Comparison of ENCODE assay signal across 29 cellular contexts in genomic region chr4:123168812-123169211, GRCh38.
DNase-seq lines count a peak whose midpoint lies in the region; ATAC-seq and TF ChIP-seq lines count a peak whose summit lies in the region.
"Had no signal": no experiment of that assay in that cellular context is flagged by ENCODE, and none has a peak within 500 bp of the region (broad histone marks: within the 10 kb centered on the region; RNA-seq: fewer than 3 reads in every experiment).

No MANE protein-coding gene starts in this region.

- no peaks in the 10 kb centered on the region for H3K36me3 ChIP-seq in adipocyte (ENCODE audit: control insufficient read depth, insufficient read depth, low read length, severe bottlenecking)
- H3K36me3 ChIP-seq in effector memory CD4-positive, alpha-beta T cell (ENCODE audit: control insufficient read depth, insufficient read depth, low read length), result no peaks in the 10 kb centered on the region
- H3K36me3 ChIP-seq: pancreas, right atrium auricular region had no signal

- H3K27me3 Mint-ChIP-seq in HFFc6 (ENCODE audit: insufficient read depth), result no peaks in the 10 kb centered on the region; the same call in 1 of the 2 replicates
- H3K27me3 Mint-ChIP-seq: B cell; CD8-positive, alpha-beta memory T cell; dendritic cell treated with granulocyte-macrophage colony-stimulating factor and Interleukin-4, amounts not matched to agents 40 ng/mL and 50 ng/mL, for 4 days had no signal

- TF ChIP-seq CTCF in AG04449 (IDR thresholded peaks at IDR 0.05; ENCODE audit: insufficient read depth, low read length, missing control alignments) (no peak), HFFc6 (IDR thresholded peaks at IDR 0.05) (no peak), foreskin keratinocyte (conservative IDR thresholded peaks at IDR 0.05) (no peak)

- peak; percentile 44 for DNase-seq in AG04449 (ENCODE audit: low read depth, low spot score)
- DNase-seq in HFFc6, result peak; percentile 6
- peak; percentile 6 for DNase-seq in adipocyte (ENCODE audit: low read depth)
- DNase-seq in iris pigment epithelial cell (ENCODE audit: low read depth), result peak; percentile 41
- DNase-seq in foreskin keratinocyte, result no peak
- DNase-seq in effector memory CD4-positive, alpha-beta T cell, result no peak
- DNase-seq in amygdala (lab: John Stamatoyannopoulos, UW), result no peak
- DNase-seq: activated naive CD4-positive, alpha-beta T cell treated with anti-CD3 and anti-CD28 coated beads for 36 hours; anterior cingulate cortex; caudate nucleus; CD8-positive, alpha-beta memory T cell; DMS153; kidney; NCI-H1694; NCI-H2171; NCI-H510A treated with DMSO at 0.1 percent for 48 hours; NK-92 treated with Interleukin-12 subunit alpha and Interleukin-12 subunit beta, amount 100 ng/mL, for 24 hours; pancreas; PC-3; Right ventricle myocardium superior; stimulated activated CD4-positive, alpha-beta T cell treated with anti-CD3 and anti-CD28 coated beads, Interleukin-2, amount 100 ng/mL, for 48 hours; trophoblast cell had no signal

- H3K9me3 Mint-ChIP-seq in HFFc6, result no peaks in the 10 kb centered on the region
- H3K9me3 Mint-ChIP-seq: activated naive CD4-positive, alpha-beta T cell treated with anti-CD3 and anti-CD28 coated beads for 36 hours; dendritic cell treated with granulocyte-macrophage colony-stimulating factor and Interleukin-4, amounts not matched to agents 40 ng/mL and 50 ng/mL, for 4 days had no signal

- peaks cover 3% of the 10 kb centered on the region for H3K9me3 ChIP-seq in adipocyte (ENCODE audit: control insufficient read depth, low read length)
- no peaks in the 10 kb centered on the region for H3K9me3 ChIP-seq in effector memory CD4-positive, alpha-beta T cell (ENCODE audit: control insufficient read depth, low read length)
- H3K9me3 ChIP-seq: pancreas, right atrium auricular region had no signal

- H3K27me3 ChIP-seq in adipocyte (replicated peaks; ENCODE audit: control insufficient read depth, insufficient read depth, low read length) (no peaks in the 10 kb centered on the region), foreskin keratinocyte (no peaks in the 10 kb centered on the region)
- no peaks in the 10 kb centered on the region for H3K27me3 ChIP-seq in effector memory CD4-positive, alpha-beta T cell (replicated peaks; ENCODE audit: control insufficient read depth, insufficient read depth, low read length, poor library complexity, severe bottlenecking)
- H3K27me3 ChIP-seq: pancreas, right atrium auricular region had no signal

- H3K27ac Mint-ChIP-seq in HFFc6, result no peak overlapping the region; the same call in 1 of the 2 replicates
- H3K27ac Mint-ChIP-seq: activated naive CD4-positive, alpha-beta T cell treated with anti-CD3 and anti-CD28 coated beads for 36 hours; B cell; dendritic cell treated with granulocyte-macrophage colony-stimulating factor and Interleukin-4, amounts not matched to agents 40 ng/mL and 50 ng/mL, for 4 days had no signal

- H3K4me1 ChIP-seq in adipocyte (ENCODE audit: control insufficient read depth, insufficient read depth, low read length), result peaks cover 3% of the 10 kb centered on the region
- peaks cover 8% of the 10 kb centered on the region for H3K4me1 ChIP-seq in foreskin keratinocyte
- H3K4me1 ChIP-seq in effector memory CD4-positive, alpha-beta T cell (ENCODE audit: control insufficient read depth, insufficient read depth, low read length, poor library complexity, severe bottlenecking), result no peaks in the 10 kb centered on the region
- H3K4me1 ChIP-seq: pancreas, right atrium auricular region had no signal

- peaks cover 9% of the 10 kb centered on the region for H3K36me3 Mint-ChIP-seq in HFFc6 (ENCODE audit: low read depth)

- peaks cover 23% of the 10 kb centered on the region for H3K4me1 Mint-ChIP-seq in HFFc6 (ENCODE audit: low read depth)
- H3K4me1 Mint-ChIP-seq: B cell; CD8-positive, alpha-beta memory T cell had no signal

- no peak overlapping the region for H3K4me3 Mint-ChIP-seq in HFFc6
- H3K4me3 Mint-ChIP-seq: activated naive CD4-positive, alpha-beta T cell treated with anti-CD3 and anti-CD28 coated beads for 36 hours; B cell; CD8-positive, alpha-beta memory T cell; dendritic cell treated with granulocyte-macrophage colony-stimulating factor and Interleukin-4, amounts not matched to agents 40 ng/mL and 50 ng/mL, for 4 days had no signal

- CTCF ChIA-PET in AG04449 (lab: Yijun Ruan, JAX), result interaction anchor here (1.0 kb wide), 1 partner anchor 15 kb away, joined by 3 read pairs; no protein-coding TSS in a partner anchor

- no peak overlapping the region for H3K9ac ChIP-seq in adipocyte (ENCODE audit: low read length)

- H3K27ac ChIP-seq in foreskin keratinocyte, result no peak overlapping the region
- no peak overlapping the region for H3K27ac ChIP-seq in effector memory CD4-positive, alpha-beta T cell (ENCODE audit: insufficient read depth, low read length, poor library complexity, severe bottlenecking)
- H3K27ac ChIP-seq: HL-60, pancreas, right atrium auricular region, VCaP had no signal

- POLR2A ChIA-PET in AG04449 (lab: Yijun Ruan, JAX), result no interaction called here

- no peak overlapping the region for H3K4me3 ChIP-seq in AG04449 (ENCODE audit: low read depth, low read length)
- H3K4me3 ChIP-seq in adipocyte (ENCODE audit: low read length), result no peak overlapping the region
- no peak overlapping the region for H3K4me3 ChIP-seq in effector memory CD4-positive, alpha-beta T cell (ENCODE audit: insufficient read depth, low read depth, low read length, poor library complexity, severe bottlenecking)
- H3K4me3 ChIP-seq: lung, pancreas, right atrium auricular region had no signal

- no peak for ATAC-seq in foreskin keratinocyte
- no peak for ATAC-seq in activated CD4-positive, CD25-positive, alpha-beta regulatory T cell treated with anti-CD3 and anti-CD28 coated beads, Interleukin-2, amount 50 U/mL, for 24 hours
- ATAC-seq: pancreas, PC-3 had no signal

Comparison
In these comparisons a context has a peak if more than half of its experiments do, and no peak if none do; other contexts are left out.
1. DNase-seq: peak in AG04449 (single experiment), HFFc6 (single experiment), adipocyte (single experiment) and iris pigment epithelial cell (single experiment); none in foreskin keratinocyte (0 of 2), effector memory CD4-positive, alpha-beta T cell (0 of 3) and amygdala (0 of 56).